In genomic region chr18:22417496-22418188, GRCh38 we compare ENCODE assay signal across 1 cellular context.
TF ChIP-seq lines count a peak whose summit lies in the region.

CTAGE1 (minus strand) TSS chr18:22417915; CDS start chr18:22417811, 104 bp downstream.

TF ChIP-seq in GM23338, 12 proteins besides CTCF, POLR2A, EP300 and RAD21 (continued from another document):
- TF ChIP-seq ZNF462 (CRISPR knock-in tag; IDR thresholded peaks at IDR 0.05) (no peak), STAT1 (IDR thresholded peaks at IDR 0.05; ENCODE audit: unreplicated experiment) (no peak), NANOG (IDR thresholded peaks at IDR 0.05; ENCODE audit: borderline replicate concordance) (no peak), REST (IDR thresholded peaks at IDR 0.05; ENCODE audit: unreplicated experiment) (no peak), ZNF114 (CRISPR knock-in tag; IDR thresholded peaks at IDR 0.05) (no peak), CREB1 (CRISPR knock-in tag; IDR thresholded peaks at IDR 0.05; ENCODE audit: low read depth) (no peak)
